1 cellular context compared by ENCODE assay signal in the genomic region with DNA sequence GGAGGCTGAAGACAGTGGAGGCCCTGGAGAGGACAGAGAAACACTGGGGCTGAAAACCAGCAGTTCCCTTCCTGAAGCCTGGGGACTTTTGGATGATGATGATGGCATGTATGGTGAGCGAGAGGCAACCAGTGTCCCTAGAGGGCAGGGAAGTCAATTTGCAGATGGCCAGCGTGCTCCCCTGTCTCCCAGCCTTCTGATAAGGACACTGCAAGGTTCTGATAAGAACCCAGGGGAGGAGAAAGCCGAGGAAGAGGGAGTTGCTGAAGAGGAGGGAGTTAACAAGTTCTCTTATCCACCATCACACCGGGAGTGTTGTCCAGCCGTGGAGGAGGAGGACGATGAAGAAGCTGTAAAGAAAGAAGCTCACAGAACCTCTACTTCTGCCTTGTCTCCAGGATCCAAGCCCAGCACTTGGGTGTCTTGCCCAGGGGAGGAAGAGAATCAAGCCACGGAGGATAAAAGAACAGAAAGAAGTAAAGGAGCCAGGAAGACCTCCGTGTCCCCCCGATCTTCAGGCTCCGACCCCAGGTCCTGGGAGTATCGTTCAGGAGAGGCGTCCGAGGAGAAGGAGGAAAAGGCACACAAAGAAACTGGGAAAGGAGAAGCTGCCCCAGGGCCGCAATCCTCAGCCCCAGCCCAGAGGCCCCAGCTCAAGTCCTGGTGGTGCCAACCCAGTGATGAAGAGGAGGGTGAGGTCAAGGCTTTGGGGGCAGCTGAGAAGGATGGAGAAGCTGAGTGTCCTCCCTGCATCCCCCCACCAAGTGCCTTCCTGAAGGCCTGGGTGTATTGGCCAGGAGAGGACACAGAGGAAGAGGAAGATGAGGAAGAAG.
TF ChIP-seq lines count a peak whose summit lies in the region.

No MANE protein-coding gene starts in this region.

TF ChIP-seq in K562, 482 proteins besides CTCF, POLR2A, EP300 and RAD21 (continued from another document and continues in another):
- TF ChIP-seq PHB2 (IDR thresholded peaks at IDR 0.05; ENCODE audit: low read depth) = peak; percentile 96
- no peak for TF ChIP-seq ZNF140 (CRISPR knock-in tag; IDR thresholded peaks at IDR 0.05)
- no peak for TF ChIP-seq ZNF121 (CRISPR knock-in tag; conservative IDR thresholded peaks at IDR 0.05)
- peak; percentile 79 for TF ChIP-seq SIRT6 (IDR thresholded peaks at IDR 0.05; ENCODE audit: low read depth, low read length)
- TF ChIP-seq XRCC4 (IDR thresholded peaks at IDR 0.05; ENCODE audit: extremely low read depth, insufficient read depth, insufficient read length) = no peak
- no peak for TF ChIP-seq TSC22D4 (tag; IDR thresholded peaks at IDR 0.05)
- peak; percentile 91 for TF ChIP-seq LEF1 (IDR thresholded peaks at IDR 0.05)
- no peak for TF ChIP-seq FOXJ2 (tag; IDR thresholded peaks at IDR 0.05)
- peak; percentile 85 for TF ChIP-seq SMARCC2 (IDR thresholded peaks at IDR 0.05; ENCODE audit: low read depth)
- TF ChIP-seq ZFPM2 (CRISPR knock-in tag; IDR thresholded peaks at IDR 0.05) = no peak
- TF ChIP-seq HMBOX1 (IDR thresholded peaks at IDR 0.05) = peak; percentile 86
- TF ChIP-seq SREBF1 (IDR thresholded peaks at IDR 0.05; ENCODE audit: borderline replicate concordance, low read depth, low read length) = peak; percentile 17; the same call in 1 of the 2 replicates
- TF ChIP-seq MYNN (IDR thresholded peaks at IDR 0.05) = peak; percentile 95
- TF ChIP-seq MYNN (CRISPR knock-in tag; IDR thresholded peaks at IDR 0.05) = no peak
- no peak for TF ChIP-seq CHD4 (IDR thresholded peaks at IDR 0.05; ENCODE audit: insufficient read depth, insufficient replicate concordance, low read depth, low read length, poor library complexity, severe bottlenecking)
- TF ChIP-seq CBX2 (IDR thresholded peaks at IDR 0.05; ENCODE audit: insufficient read depth, low read length, poor library complexity, severe bottlenecking) = no peak
- peak; percentile 66 for TF ChIP-seq AFF4 (CRISPR knock-in tag; IDR thresholded peaks at IDR 0.05)
- no peak for TF ChIP-seq ZNF696 (CRISPR knock-in tag; conservative IDR thresholded peaks at IDR 0.05)
- no peak for TF ChIP-seq MYBL2 (IDR thresholded peaks at IDR 0.05; ENCODE audit: low read depth)
- TF ChIP-seq MYBL2 (CRISPR knock-in tag; IDR thresholded peaks at IDR 0.05; ENCODE audit: borderline replicate concordance) = no peak
- TF ChIP-seq TAL1 (IDR thresholded peaks at IDR 0.05) = peak; percentile 99
- no peak for TF ChIP-seq CHCHD3 (CRISPR knock-in tag; IDR thresholded peaks at IDR 0.05)
- 0 out of 2 replicates have a peak, but pooled peaks have one; percentile 52 for TF ChIP-seq BCL6 (CRISPR knock-in tag; IDR thresholded peaks at IDR 0.05)
- peak; percentile 97 for TF ChIP-seq NFIC (IDR thresholded peaks at IDR 0.05)
- TF ChIP-seq HMG20B (CRISPR knock-in tag; IDR thresholded peaks at IDR 0.05) = no peak
- peak; percentile 55 for TF ChIP-seq RBFOX2 (IDR thresholded peaks at IDR 0.05; ENCODE audit: low read depth, low read length)
- TF ChIP-seq, protein P1, sequence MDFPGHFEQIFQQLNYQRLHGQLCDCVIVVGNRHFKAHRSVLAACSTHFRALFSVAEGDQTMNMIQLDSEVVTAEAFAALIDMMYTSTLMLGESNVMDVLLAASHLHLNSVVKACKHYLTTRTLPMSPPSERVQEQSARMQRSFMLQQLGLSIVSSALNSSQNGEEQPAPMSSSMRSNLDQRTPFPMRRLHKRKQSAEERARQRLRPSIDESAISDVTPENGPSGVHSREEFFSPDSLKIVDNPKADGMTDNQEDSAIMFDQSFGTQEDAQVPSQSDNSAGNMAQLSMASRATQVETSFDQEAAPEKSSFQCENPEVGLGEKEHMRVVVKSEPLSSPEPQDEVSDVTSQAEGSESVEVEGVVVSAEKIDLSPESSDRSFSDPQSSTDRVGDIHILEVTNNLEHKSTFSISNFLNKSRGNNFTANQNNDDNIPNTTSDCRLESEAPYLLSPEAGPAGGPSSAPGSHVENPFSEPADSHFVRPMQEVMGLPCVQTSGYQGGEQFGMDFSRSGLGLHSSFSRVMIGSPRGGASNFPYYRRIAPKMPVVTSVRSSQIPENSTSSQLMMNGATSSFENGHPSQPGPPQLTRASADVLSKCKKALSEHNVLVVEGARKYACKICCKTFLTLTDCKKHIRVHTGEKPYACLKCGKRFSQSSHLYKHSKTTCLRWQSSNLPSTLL (IDR thresholded peaks at IDR 0.05) = no peak; the same call in 1 of the 2 replicates
- TF ChIP-seq SMAD3 (CRISPR knock-in tag; conservative IDR thresholded peaks at IDR 0.05) = peak; percentile 72; the same call in 1 of the 2 replicates
- TF ChIP-seq, protein P2, sequence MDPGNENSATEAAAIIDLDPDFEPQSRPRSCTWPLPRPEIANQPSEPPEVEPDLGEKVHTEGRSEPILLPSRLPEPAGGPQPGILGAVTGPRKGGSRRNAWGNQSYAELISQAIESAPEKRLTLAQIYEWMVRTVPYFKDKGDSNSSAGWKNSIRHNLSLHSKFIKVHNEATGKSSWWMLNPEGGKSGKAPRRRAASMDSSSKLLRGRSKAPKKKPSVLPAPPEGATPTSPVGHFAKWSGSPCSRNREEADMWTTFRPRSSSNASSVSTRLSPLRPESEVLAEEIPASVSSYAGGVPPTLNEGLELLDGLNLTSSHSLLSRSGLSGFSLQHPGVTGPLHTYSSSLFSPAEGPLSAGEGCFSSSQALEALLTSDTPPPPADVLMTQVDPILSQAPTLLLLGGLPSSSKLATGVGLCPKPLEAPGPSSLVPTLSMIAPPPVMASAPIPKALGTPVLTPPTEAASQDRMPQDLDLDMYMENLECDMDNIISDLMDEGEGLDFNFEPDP (CRISPR knock-in tag; IDR thresholded peaks at IDR 0.05) = no peak
- TF ChIP-seq CBFA2T3 (IDR thresholded peaks at IDR 0.05) = peak; percentile 100
- TF ChIP-seq CTBP1 (IDR thresholded peaks at IDR 0.05; ENCODE audit: borderline replicate concordance) = peak; percentile 95; the same call in 1 of the 2 replicates
- peak; percentile 45; the same call in 1 of the 2 replicates for TF ChIP-seq FOXK1 (CRISPR knock-in tag; IDR thresholded peaks at IDR 0.05; ENCODE audit: borderline replicate concordance)
- TF ChIP-seq ZNF263 (CRISPR knock-in tag; IDR thresholded peaks at IDR 0.05; ENCODE audit: borderline replicate concordance) = peak; percentile 91
- TF ChIP-seq RNF2 (IDR thresholded peaks at IDR 0.05) = peak; percentile 96
- TF ChIP-seq ZNF707 (CRISPR knock-in tag; conservative IDR thresholded peaks at IDR 0.05) = no peak
- no peak for TF ChIP-seq KLF6 (CRISPR knock-in tag; IDR thresholded peaks at IDR 0.05; ENCODE audit: borderline replicate concordance)
- TF ChIP-seq, protein P3, sequence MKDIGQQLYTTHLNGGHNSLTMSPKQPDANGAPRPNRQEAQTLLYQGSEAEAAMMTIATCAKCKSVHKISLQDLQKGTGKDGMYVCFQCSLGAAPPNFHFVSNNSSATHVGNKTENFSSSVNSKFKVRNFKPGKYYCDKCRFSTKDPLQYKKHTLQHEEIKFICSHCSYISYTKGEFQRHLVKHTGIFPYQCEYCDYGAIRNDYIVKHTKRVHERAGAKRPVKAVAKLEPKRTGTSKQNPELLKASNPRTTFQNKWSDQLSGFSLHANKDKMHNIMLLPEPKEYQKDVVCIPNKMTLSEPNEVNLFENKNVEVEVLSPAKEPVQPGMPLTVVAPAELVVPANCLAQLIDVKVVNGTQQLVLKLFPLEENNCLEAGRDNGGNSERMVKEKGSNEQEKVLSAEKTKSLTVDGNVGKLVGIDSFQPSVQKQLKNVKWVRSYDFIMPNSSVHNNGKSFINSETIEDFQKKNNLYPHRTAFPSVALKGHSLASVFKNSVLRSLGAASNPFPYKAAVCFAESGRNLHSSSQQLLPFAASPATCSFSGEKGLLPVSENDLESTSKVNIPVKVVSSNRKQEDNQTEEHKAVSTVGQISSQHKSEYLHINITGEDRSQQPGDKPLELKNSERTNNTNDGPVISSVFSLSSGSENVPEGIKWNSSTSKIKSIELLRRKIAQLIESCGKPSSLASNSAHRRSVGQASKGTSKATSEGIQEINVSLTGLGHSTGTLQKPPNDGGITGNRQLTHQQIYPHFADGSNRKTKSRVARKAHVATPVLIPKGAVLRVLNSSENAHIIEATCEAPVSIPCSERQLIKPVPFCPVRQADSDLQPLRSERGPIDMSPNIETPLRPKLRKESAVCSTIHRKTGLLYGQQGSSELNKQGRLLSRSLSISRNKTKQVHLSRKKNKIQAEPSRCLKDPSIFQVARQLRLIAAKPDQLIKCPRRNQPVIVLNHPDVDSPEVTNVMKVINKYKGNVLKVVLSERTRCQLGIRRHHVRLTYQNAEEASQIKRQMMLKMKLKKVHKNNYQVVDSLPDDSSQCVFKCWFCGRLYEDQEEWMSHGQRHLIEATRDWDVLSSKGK (CRISPR knock-in tag; IDR thresholded peaks at IDR 0.05) = no peak
- TF ChIP-seq CC2D1A (IDR thresholded peaks at IDR 0.05) = peak; percentile 99
- peak; percentile 45; the same call in 1 of the 2 replicates for TF ChIP-seq KAT7 (CRISPR knock-in tag; IDR thresholded peaks at IDR 0.05; ENCODE audit: borderline replicate concordance)
- TF ChIP-seq KDM5B (IDR thresholded peaks at IDR 0.05; ENCODE audit: insufficient replicate concordance, low read depth, low read length) = peak; percentile 45
- no peak for TF ChIP-seq NFIX (CRISPR knock-in tag; IDR thresholded peaks at IDR 0.05; ENCODE audit: low read depth)
- peak; percentile 52; the same call in 1 of the 2 replicates for TF ChIP-seq CBFB (CRISPR knock-in tag; IDR thresholded peaks at IDR 0.05)
- no peak for TF ChIP-seq ID3 (CRISPR knock-in tag; IDR thresholded peaks at IDR 0.05)
- peak; percentile 61; the same call in 1 of the 2 replicates for TF ChIP-seq ID3 (tag; IDR thresholded peaks at IDR 0.05)
- TF ChIP-seq BRD4 (IDR thresholded peaks at IDR 0.05) = no peak
- no peak for TF ChIP-seq ZNF3 (CRISPR knock-in tag; IDR thresholded peaks at IDR 0.05)
- TF ChIP-seq CHD2 (IDR thresholded peaks at IDR 0.05; ENCODE audit: low read depth, low read length) = peak; percentile 55; the same call in 1 of the 2 replicates
- TF ChIP-seq THRAP3 (IDR thresholded peaks at IDR 0.05; ENCODE audit: borderline replicate concordance) = 0 out of 2 replicates have a peak, but pooled peaks have one; percentile 65
- no peak for TF ChIP-seq CBX8 (IDR thresholded peaks at IDR 0.05; ENCODE audit: borderline replicate concordance, extremely low read depth, low read depth, low read length, poor library complexity, severe bottlenecking)
- no peak for TF ChIP-seq FOS (IDR thresholded peaks at IDR 0.05; ENCODE audit: extremely low read depth, insufficient read length)
- 0 out of 2 replicates have a peak, but pooled peaks have one; percentile 45 for TF ChIP-seq NR2C1 (IDR thresholded peaks at IDR 0.05)
- peak; percentile 68 for TF ChIP-seq NR2C1 (tag; IDR thresholded peaks at IDR 0.05)
- no peak for TF ChIP-seq HNRNPLL (IDR thresholded peaks at IDR 0.05; ENCODE audit: low read depth, low read length, poor library complexity, severe bottlenecking)
- no peak for TF ChIP-seq HIVEP1 (CRISPR knock-in tag; IDR thresholded peaks at IDR 0.05)
- TF ChIP-seq CHAMP1 (IDR thresholded peaks at IDR 0.05) = peak; percentile 95
- no peak for TF ChIP-seq NFE2L1 (tag; IDR thresholded peaks at IDR 0.05; ENCODE audit: borderline replicate concordance, low read depth)
- TF ChIP-seq EGR1 (conservative IDR thresholded peaks at IDR 0.05) = peak; percentile 72
